8 cellular contexts compared by ENCODE assay signal in the genomic region with DNA sequence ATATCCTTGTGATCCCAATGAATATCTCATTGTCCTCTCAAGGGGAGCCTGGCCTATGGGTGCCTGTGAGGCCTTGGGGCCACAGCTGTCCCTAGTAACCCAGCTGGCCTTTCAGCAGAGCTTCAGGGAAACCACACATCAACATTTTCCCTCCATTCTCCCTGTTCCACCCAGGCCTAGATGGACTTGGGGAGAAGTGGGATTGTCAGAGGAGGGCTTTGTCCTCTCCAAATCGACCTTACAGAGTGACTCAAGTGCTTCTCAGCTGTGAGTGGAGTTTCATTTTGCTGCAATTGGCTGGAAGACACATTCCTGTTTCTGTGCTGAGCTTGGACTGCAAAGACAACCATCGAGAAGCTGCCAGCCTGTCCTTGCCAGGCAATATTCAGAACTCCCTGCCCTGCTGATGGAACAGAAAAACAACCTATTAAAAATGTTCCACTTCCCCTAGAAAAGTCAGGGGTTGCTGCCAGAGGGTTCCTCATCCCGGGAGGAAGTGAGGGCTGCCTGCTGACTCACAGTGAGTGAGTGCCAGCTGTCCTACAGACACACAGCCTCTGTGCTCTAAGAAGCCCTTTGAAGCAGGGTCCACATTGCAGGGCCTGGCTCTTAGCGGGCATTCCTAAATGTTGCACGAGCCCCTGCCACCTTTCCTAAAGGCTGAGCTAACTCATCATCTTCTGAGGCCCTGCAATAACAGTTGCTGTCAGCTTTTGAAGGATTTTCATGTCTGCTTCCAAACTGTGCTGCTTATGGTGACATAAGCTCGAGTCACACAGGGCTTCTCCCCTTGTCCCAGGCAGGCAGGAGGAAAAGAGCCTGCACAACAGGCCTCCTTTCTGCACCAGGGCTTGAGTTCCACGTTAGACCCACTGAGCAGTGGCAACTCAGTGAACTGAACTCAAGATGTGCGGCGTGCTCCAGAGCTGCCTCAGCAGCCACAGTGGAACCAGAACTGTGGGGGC. TPM values are rescaled to one million over a fixed set of nuclear protein-coding genes. Genes with fewer than 3 reads are reported as not detected.
A peak's percentile ranks its signal among the peaks of the same experiment; 100 is the strongest.
DNase-seq lines count a peak whose midpoint lies in the region; ATAC-seq and TF ChIP-seq lines count a peak whose summit lies in the region.

No MANE protein-coding gene starts in this region.

- H3K36me3 ChIP-seq in heart left ventricle: no peaks in the 10 kb centered on the region
- H3K36me3 ChIP-seq in sigmoid colon: no peaks in the 10 kb centered on the region

- H3K4me3 ChIP-seq in heart left ventricle (no peak overlapping the region), sigmoid colon (no peak overlapping the region)

- H3K27me3 ChIP-seq in heart left ventricle: no peaks in the 10 kb centered on the region
- no peaks in the 10 kb centered on the region for H3K27me3 ChIP-seq in sigmoid colon

- intact Hi-C loops in heart left ventricle (cut with DNase I): no loop called here
- intact Hi-C loops in sigmoid colon (cut with DNase I): loop anchor here (5.0 kb wide), 1 partner anchor 42 kb away; the partner anchor contains the start of gene WDR91

- DNase-seq in A172 (ENCODE audit: low spot score) (peak; percentile 64), heart left ventricle (peak; percentile 56 to 83 (median 73)), sigmoid colon (peak; percentile 88), D341Med (ENCODE audit: low spot score) (no peak)

- peak overlapping the region; percentile 70 for H3K27ac ChIP-seq in VCaP
- H3K27ac ChIP-seq in heart left ventricle: peak overlapping the region; percentile 30 to 84 (median 72)
- peak overlapping the region; percentile 79 to 85 (median 82) for H3K27ac ChIP-seq in sigmoid colon

- no peaks in the 10 kb centered on the region for H3K9me3 ChIP-seq in heart left ventricle
- no peaks in the 10 kb centered on the region for H3K9me3 ChIP-seq in sigmoid colon

- H3K4me1 ChIP-seq in heart left ventricle (peaks cover 0 to 23% (median 17%) of the 10 kb centered on the region in 12 donors), sigmoid colon (peaks cover 0 to 27% (median 24%) of the 10 kb centered on the region in 4 donors)

- ATAC-seq in HG03460 (IDR thresholded peaks at IDR 0.05; ENCODE audit: unreplicated experiment): peak; percentile 47
- ATAC-seq in heart left ventricle: peak; percentile 47 to 95 (median 90)
- ATAC-seq in activated CD4-positive, CD25-positive, alpha-beta regulatory T cell treated with anti-CD3 and anti-CD28 coated beads, Interleukin-2, amount 50 U/mL, for 24 hours: no peak
- no peak for ATAC-seq in HG03442 (IDR thresholded peaks at IDR 0.05; ENCODE audit: unreplicated experiment)

- TF ChIP-seq CTCF in VCaP (conservative IDR thresholded peaks at IDR 0.05) (no peak), heart left ventricle (IDR thresholded peaks at IDR 0.05) (no peak), sigmoid colon (IDR thresholded peaks at IDR 0.05) (no peak)

- TF ChIP-seq POLR2A in heart left ventricle (IDR thresholded peaks at IDR 0.05) (no peak), sigmoid colon (IDR thresholded peaks at IDR 0.05) (no peak)

- no peak for TF ChIP-seq EP300 in sigmoid colon (IDR thresholded peaks at IDR 0.05)

- 43 to 49% (median 44%) methylated on average over 9 of the region's 9 CpGs for whole genome bisulfite sequencing in heart left ventricle, 4 donors
- WGBS in sigmoid colon, 2 donors: 46 to 53% methylated on average over 9 of the region's 9 CpGs

RNA-seq across cellular contexts. Expression of gene STRA8, which starts 20.5 kb away (rescaled TPM):
- not detected in 2 replicates for total RNA-seq in A172 (2014; rRNA removed; shearing (Covaris generic))
- total RNA-seq in heart left ventricle (not detected), sigmoid colon (not detected)
- polyA plus RNA-seq in heart left ventricle (not detected), sigmoid colon (not detected)

RNA-seq across cellular contexts. Expression of gene WDR91, which starts 42.8 kb away (rescaled TPM):
- 2.0 and 2.1 TPM in 2 replicates for total RNA-seq in A172 (2014; rRNA removed; shearing (Covaris generic))
- total RNA-seq in heart left ventricle (10 to 100 TPM in 1 of 9 donors, 1 to 10 TPM in 8; 3.4 to 11.4 (median 5.8) TPM), sigmoid colon (10 to 100 TPM; 11.0 to 14.1 (median 11.4) TPM)
- polyA plus RNA-seq in heart left ventricle (1 to 10 TPM; 3.0 to 4.4 TPM), sigmoid colon (1 to 10 TPM; 2.1 to 8.0 (median 4.2) TPM)

Comparison
In these comparisons a context has a peak if more than half of its experiments do, and no peak if none do; other contexts are left out.
1. ATAC-seq: peak in HG03460 (single experiment) and heart left ventricle (4 of 4); none in activated CD4-positive, CD25-positive, alpha-beta regulatory T cell treated with anti-CD3 and anti-CD28 coated beads, Interleukin-2, amount 50 U/mL, for 24 hours (0 of 2) and HG03442 (single experiment).
2. Peak in every context shown above with its lines, with median percentiles within 50 percentile points of each other: H3K27ac ChIP-seq.